ENCODE assay signal across 9 cellular contexts in genomic region chr9:4315582-4316215, GRCh38. TPM values are rescaled to one million over a fixed set of nuclear protein-coding genes. Genes with fewer than 3 reads are reported as not detected.
A peak's percentile ranks its signal among the peaks of the same experiment; 100 is the strongest.
DNase-seq lines count a peak whose midpoint lies in the region; ATAC-seq and TF ChIP-seq lines count a peak whose summit lies in the region.
"Had no signal": no experiment of that assay in that cellular context is flagged by ENCODE, and none has a peak within 500 bp of the region (broad histone marks: within the 10 kb centered on the region; RNA-seq: fewer than 3 reads in every experiment).

No MANE protein-coding gene starts in this region.

- H3K27ac ChIP-seq in osteoblast (ENCODE audit: low read depth, low read length) = no peak overlapping the region

- no peaks in the 10 kb centered on the region for H3K36me3 ChIP-seq in osteoblast (ENCODE audit: insufficient read depth, low read length)

- H3K36me3 Mint-ChIP-seq in activated T-cell treated with anti-CD3 and anti-CD28 coated beads, Interleukin-2, amount 50 U/mL, for 4 hours (ENCODE audit: insufficient read depth) = no peaks in the 10 kb centered on the region
- no peaks in the 10 kb centered on the region for H3K36me3 Mint-ChIP-seq in type B pancreatic cell

- H4K20me1 ChIP-seq in osteoblast (ENCODE audit: insufficient read depth, low read length) = no peaks in the 10 kb centered on the region

- no peak overlapping the region for H3K4me3 Mint-ChIP-seq in activated T-cell treated with anti-CD3 and anti-CD28 coated beads, Interleukin-2, amount 50 U/mL, for 4 hours
- no peak overlapping the region for H3K4me3 Mint-ChIP-seq in type B pancreatic cell
- H3K4me3 Mint-ChIP-seq: dendritic cell treated with granulocyte-macrophage colony-stimulating factor and Interleukin-4, amounts not matched to agents 40 ng/mL and 50 ng/mL, for 4 days had no signal

- no peaks in the 10 kb centered on the region for H3K9me3 Mint-ChIP-seq in activated T-cell treated with anti-CD3 and anti-CD28 coated beads, Interleukin-2, amount 50 U/mL, for 4 hours
- no peaks in the 10 kb centered on the region for H3K9me3 Mint-ChIP-seq in type B pancreatic cell
- H3K9me3 Mint-ChIP-seq: dendritic cell treated with granulocyte-macrophage colony-stimulating factor and Interleukin-4, amounts not matched to agents 40 ng/mL and 50 ng/mL, for 4 days had no signal

- H3K27ac Mint-ChIP-seq in type B pancreatic cell = no peak overlapping the region
- H3K27ac Mint-ChIP-seq: dendritic cell treated with granulocyte-macrophage colony-stimulating factor and Interleukin-4, amounts not matched to agents 40 ng/mL and 50 ng/mL, for 4 days had no signal

- H3K4me2 ChIP-seq in osteoblast (ENCODE audit: insufficient read depth, low read length) = no peak overlapping the region

- TF ChIP-seq CTCF in fibroblast of pulmonary artery (IDR thresholded peaks at IDR 0.05; ENCODE audit: low read length, missing control alignments) = peak; percentile 97
- TF ChIP-seq CTCF in osteoblast (IDR thresholded peaks at IDR 0.05; ENCODE audit: extremely low read depth, low read depth, low read length) = peak; percentile 98
- peak; percentile 87 for TF ChIP-seq CTCF in type B pancreatic cell (conservative IDR thresholded peaks at IDR 0.05)

- no peaks in the 10 kb centered on the region for H3K4me1 Mint-ChIP-seq in activated T-cell treated with anti-CD3 and anti-CD28 coated beads, Interleukin-2, amount 50 U/mL, for 4 hours (ENCODE audit: low read depth)
- H3K4me1 Mint-ChIP-seq in type B pancreatic cell (ENCODE audit: unreplicated experiment) = peaks cover 18% of the 10 kb centered on the region

- peaks cover 16% of the 10 kb centered on the region for H3K4me1 ChIP-seq in osteoblast (ENCODE audit: insufficient read depth, low read length)

- H3K9me3 ChIP-seq in osteoblast (ENCODE audit: low read depth, low read length) = no peaks in the 10 kb centered on the region

- H3K79me2 ChIP-seq in osteoblast (ENCODE audit: insufficient read depth, low read length) = no peaks in the 10 kb centered on the region

- DNase-seq in DMS53 treated with DMSO at 0.1 percent for 48 hours (lab: John Stamatoyannopoulos, UW; ENCODE audit: unreplicated experiment) (peak; percentile 3), HT1080 (ENCODE audit: low read depth) (peak; percentile 77), OCI-M1 (lab: John Stamatoyannopoulos, UW) (peak; percentile 100), fibroblast of pulmonary artery (ENCODE audit: low read depth) (peak; percentile 89), osteoblast (ENCODE audit: insufficient read length, low spot score, missing footprints) (peak; percentile 80), type B pancreatic cell (ENCODE audit: extremely low spot score, unreplicated experiment) (peak; percentile 78)
- peak; percentile 75 for DNase-seq in activated T-cell treated with anti-CD3 and anti-CD28 coated beads, Interleukin-2, amount 50 U/mL, for 4 hours

- H3K27me3 ChIP-seq in osteoblast (ENCODE audit: insufficient read depth, low read length) = no peaks in the 10 kb centered on the region

- peak; percentile 88 for ATAC-seq in GM21447 (IDR thresholded peaks at IDR 0.05; ENCODE audit: unreplicated experiment)
- ATAC-seq in activated T-cell treated with anti-CD3 and anti-CD28 coated beads, Interleukin-2, amount 50 U/mL, for 4 hours = peak; percentile 92 to 96

- H3K27me3 Mint-ChIP-seq in activated T-cell treated with anti-CD3 and anti-CD28 coated beads, Interleukin-2, amount 50 U/mL, for 4 hours (ENCODE audit: low read depth) = peaks cover 7% of the 10 kb centered on the region
- peaks cover 6% of the 10 kb centered on the region for H3K27me3 Mint-ChIP-seq in type B pancreatic cell

- H3K4me3 ChIP-seq in fibroblast of pulmonary artery (replicated peaks; ENCODE audit: low read depth, low read length) = no peak overlapping the region
- no peak overlapping the region for H3K4me3 ChIP-seq in osteoblast (ENCODE audit: insufficient read depth, low read length)

- no peak overlapping the region for H2AFZ ChIP-seq in osteoblast (ENCODE audit: low read length)

RNA-seq across cellular contexts. Expression of gene GLIS3, which starts 15.8 kb away (rescaled TPM):
- 13.2 and 13.3 TPM in 2 replicates for total RNA-seq in HT1080 (2014; rRNA removed; shearing (Covaris generic))
- 13.7 and 18.0 TPM in 2 replicates for polyA plus RNA-seq in HT1080 (2015; cell fraction: cytosol; rRNA removed)
- polyA plus RNA-seq in HT1080 (2015; cell fraction: nucleus; rRNA removed) = 13.0 and 14.1 TPM in 2 replicates
- 1 to 10 TPM; 1.7 to 4.7 (median 2.9) TPM for total RNA-seq in activated T-cell treated with anti-CD3 and anti-CD28 coated beads, Interleukin-2, amount 50 U/mL, for 4 hours
- 55.4 and 80.0 TPM in 2 replicates for total RNA-seq in osteoblast
- 23.2 and 39.9 TPM in 2 replicates for total RNA-seq in type B pancreatic cell (ENCODE audit: low replicate concordance)

Comparison
In these comparisons a context has a peak if more than half of its experiments do, and no peak if none do; other contexts are left out.
1. DNase-seq: peak in every context shown above with its lines; median percentile 100 in OCI-M1; 89 in fibroblast of pulmonary artery; 80 in osteoblast; 78 in type B pancreatic cell; 77 in HT1080; 75 in activated T-cell treated with anti-CD3 and anti-CD28 coated beads, Interleukin-2, amount 50 U/mL, for 4 hours; 3 in DMS53 treated with DMSO at 0.1 percent for 48 hours.